Comparison of ENCODE assay signal across 1 cellular context in genomic region chr17:77107506-77108433, GRCh38.
A peak's percentile ranks its signal among the peaks of the same experiment; 100 is the strongest.
TF ChIP-seq lines count a peak whose summit lies in the region.

No MANE protein-coding gene starts in this region.

TF ChIP-seq in GM12878, 131 proteins besides CTCF, POLR2A, EP300 and RAD21 (continued from another document and continues in another):
- TF ChIP-seq USF1 (IDR thresholded peaks at IDR 0.05; ENCODE audit: borderline replicate concordance, extremely low read length, insufficient read depth, low read depth, low read length) (no peak), SMAD5 (IDR thresholded peaks at IDR 0.05; ENCODE audit: low read depth) (no peak), ATF2 (IDR thresholded peaks at IDR 0.05; ENCODE audit: low read length) (peak; percentile 93), EED (IDR thresholded peaks at IDR 0.05; ENCODE audit: low read depth) (peak; percentile 86), CBFB (IDR thresholded peaks at IDR 0.05; ENCODE audit: low read depth) (peak; percentile 88), CEBPZ (IDR thresholded peaks at IDR 0.05; ENCODE audit: low read depth, low read length) (no peak), TAF1 (IDR thresholded peaks at IDR 0.05; ENCODE audit: borderline replicate concordance, low read depth, low read length) (no peak), KAT2A (conservative IDR thresholded peaks at IDR 0.05; ENCODE audit: control insufficient read depth, low read depth, low read length) (no peak), ZBTB11 (CRISPR knock-in tag; IDR thresholded peaks at IDR 0.05) (no peak), ZSCAN29 (IDR thresholded peaks at IDR 0.05) (no peak), SRF (IDR thresholded peaks at IDR 0.05; ENCODE audit: low read depth in 2 of 2, low read length in 2 of 2) (no peak), RCOR1 (conservative IDR thresholded peaks at IDR 0.05; ENCODE audit: low read depth, low read length) (no peak), E2F4 (IDR thresholded peaks at IDR 0.05; ENCODE audit: low read depth, low read length) (no peak), IKZF1 (conservative IDR thresholded peaks at IDR 0.05) (peak; percentile 85), NFIC (IDR thresholded peaks at IDR 0.05; ENCODE audit: low read depth, low read length) (peak; percentile 85), CREB1 (IDR thresholded peaks at IDR 0.05; ENCODE audit: low read depth) (peak; percentile 87), BCL11A (IDR thresholded peaks at IDR 0.05; ENCODE audit: low read depth, low read length) (peak; percentile 78), ZBTB33 (IDR thresholded peaks at IDR 0.05) (no peak), ATF7 (IDR thresholded peaks at IDR 0.05; ENCODE audit: low read depth) (peak; percentile 95), JUND (IDR thresholded peaks at IDR 0.05; ENCODE audit: low read depth, low read length) (no peak), ZNF384 (IDR thresholded peaks at IDR 0.05; ENCODE audit: borderline replicate concordance, low read depth, low read length) (no peak), ZBED1 (IDR thresholded peaks at IDR 0.05; ENCODE audit: borderline replicate concordance) (peak; percentile 72; the same call in 1 of the 2 replicates), POU2F2 (IDR thresholded peaks at IDR 0.05; ENCODE audit: borderline replicate concordance, low read depth, low read length) (peak; percentile 83; the same call in 2 of the 3 replicates), STAT3 (IDR thresholded peaks at IDR 0.05; ENCODE audit: low read depth, low read length) (no peak), IKZF2 (IDR thresholded peaks at IDR 0.05) (peak; percentile 87 to 94), TCF7 (IDR thresholded peaks at IDR 0.05; ENCODE audit: borderline replicate concordance) (0 out of 2 replicates have a peak, but pooled peaks have one; percentile 59), NBN (IDR thresholded peaks at IDR 0.05) (peak; percentile 81; the same call in 1 of the 2 replicates), PBX3 (IDR thresholded peaks at IDR 0.05; ENCODE audit: insufficient replicate concordance, low read depth, low read length) (no peak), USF2 (IDR thresholded peaks at IDR 0.05; ENCODE audit: borderline replicate concordance, low read depth, low read length) (no peak), TARDBP (IDR thresholded peaks at IDR 0.05; ENCODE audit: borderline replicate concordance) (no peak), CUX1 (IDR thresholded peaks at IDR 0.05; ENCODE audit: insufficient replicate concordance, low read depth, low read length) (peak; percentile 9), MEF2A (IDR thresholded peaks at IDR 0.05; ENCODE audit: insufficient read depth, low read depth, low read length) (peak; percentile 58; the same call in 1 of the 2 replicates)
